Comparison of ENCODE assay signal across 23 cellular contexts in the genomic region with DNA sequence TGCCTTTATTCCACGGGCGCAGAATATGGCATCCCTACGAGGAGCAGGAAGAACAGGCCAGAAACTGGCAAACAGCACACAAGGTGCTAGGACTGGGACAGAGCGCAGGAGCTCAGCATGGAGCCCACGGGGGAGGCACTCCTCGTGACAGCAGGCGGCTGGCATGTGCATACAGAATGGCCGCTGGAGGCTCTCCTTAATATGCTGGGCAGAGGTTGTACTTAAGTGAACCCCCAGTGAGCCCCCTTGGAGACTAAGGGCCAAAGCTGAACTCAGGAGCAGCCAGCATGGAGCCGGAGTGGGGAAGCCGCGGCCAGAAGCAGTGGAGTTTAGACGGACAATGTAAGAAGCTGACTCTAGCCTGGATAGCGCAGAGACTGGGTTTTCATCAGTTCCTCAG.
"Had no signal": no experiment of that assay in that cellular context is flagged by ENCODE, and none has a peak within 500 bp of the region (broad histone marks: within the 10 kb centered on the region; RNA-seq: fewer than 3 reads in every experiment).

No MANE protein-coding gene starts in this region.

- H3K4me3 ChIP-seq: ascending aorta, body of pancreas had no signal

- H3K27ac ChIP-seq: ascending aorta, body of pancreas had no signal

- H3K4me1 ChIP-seq: ascending aorta, body of pancreas had no signal

- H3K9me3 ChIP-seq: ascending aorta, body of pancreas, SK-N-SH had no signal

- DNase-seq: activated CD4-positive, alpha-beta T cell treated with anti-CD3 and anti-CD28 coated beads for 48 hours; activated CD4-positive, alpha-beta T cell treated with anti-CD3 and anti-CD28 coated beads, Interleukin-2, amount 50 U/mL, for 4 hours; activated CD4-positive, CD25-positive, alpha-beta regulatory T cell treated with anti-CD3 and anti-CD28 coated beads, Interleukin-2, amount 50 U/mL, for 72 hours; activated CD8-positive, alpha-beta memory T cell treated with anti-CD3 and anti-CD28 coated beads, Interleukin-2, amount 10 ng/mL, durations not matched to agents 7 days and 5 days; activated effector memory CD4-positive, alpha-beta T cell treated with Interleukin-2 at 50 U/mL for 16 hours; activated naive CD4-positive, alpha-beta T cell; activated T-cell treated with anti-CD3 and anti-CD28 coated beads, Interleukin-2, amount 50 U/mL, for 24 hours; body of pancreas; MM.1S; NCI-H1105; NCI-H1436; NCI-H1694 treated with DMSO at 0.1 percent for 48 hours; NCI-H2029 treated with DMSO at 0.1 percent for 48 hours; NCI-H510A; NCI-H526 treated with DMSO at 0.1 percent for 48 hours; NK-92 treated with Interleukin-12 subunit alpha and Interleukin-12 subunit beta, amount 100 ng/mL, for 24 hours; OCI-M1; RPMI8226; SK-N-SH; T-helper 1 cell had no signal

- H3K9ac ChIP-seq: SK-N-SH had no signal

- H3K36me3 ChIP-seq: ascending aorta had no signal

- H3K4me2 ChIP-seq: SK-N-SH had no signal

- ATAC-seq: activated CD8-positive, alpha-beta memory T cell treated with anti-CD3 and anti-CD28 coated beads, Interleukin-2, amount 10 ng/mL, durations not matched to agents 7 days and 5 days; body of pancreas; Panc1; Right ventricle myocardium inferior had no signal

- H3K27me3 ChIP-seq: ascending aorta, body of pancreas had no signal
